ENCODE assay signal across 9 cellular contexts in genomic region chr1:75791022-75791421, GRCh38. TPM values are rescaled to one million over a fixed set of nuclear protein-coding genes. Genes with fewer than 3 reads are reported as not detected.
DNase-seq lines count a peak whose midpoint lies in the region; ATAC-seq and TF ChIP-seq lines count a peak whose summit lies in the region.
"Had no signal": no experiment of that assay in that cellular context is flagged by ENCODE, and none has a peak within 500 bp of the region (broad histone marks: within the 10 kb centered on the region; RNA-seq: fewer than 3 reads in every experiment).

No MANE protein-coding gene starts in this region.

- H3K4me1 ChIP-seq in HUES6 (ENCODE audit: control insufficient read depth, insufficient read depth, low read length) (0 out of 2 replicates have a peak, but pooled peaks cover 3% of the 10 kb centered on the region), adrenal gland (replicated peaks in 1 of 2) (peaks cover 35 to 48% of the 10 kb centered on the region in 2 donors), lower lobe of right lung (peaks cover 42% of the 10 kb centered on the region)

- H3K27ac ChIP-seq in HUES6 (ENCODE audit: low read depth, low read length), result peak overlapping the region; percentile 51
- peak overlapping the region in 3 of 5 donors; percentile 24 to 59 (median 32) for H3K27ac ChIP-seq in adrenal gland
- H3K27ac ChIP-seq in lower lobe of right lung, result peak overlapping the region; percentile 38
- no peak overlapping the region for H3K27ac ChIP-seq in substantia nigra (ENCODE audit: low read depth, low read length, poor library complexity, severe bottlenecking)

- H3K36me3 Mint-ChIP-seq in CD14-positive monocyte, result peaks cover 64 to 76% of the 10 kb centered on the region in 2 donors

- no peak overlapping the region for H3K4me3 Mint-ChIP-seq in CD14-positive monocyte

- H3K9me3 ChIP-seq in HUES6 (ENCODE audit: control insufficient read depth, insufficient read depth, low read depth, low read length) (no peaks in the 10 kb centered on the region), adrenal gland (replicated peaks in 1 of 3) (no peaks in the 10 kb centered on the region), lower lobe of right lung (no peaks in the 10 kb centered on the region)

- no peaks in the 10 kb centered on the region for H3K27me3 ChIP-seq in HUES6 (ENCODE audit: control insufficient read depth, insufficient read depth, low read length)
- no peaks in the 10 kb centered on the region for H3K27me3 ChIP-seq in adrenal gland
- no peaks in the 10 kb centered on the region for H3K27me3 ChIP-seq in lower lobe of right lung (ENCODE audit: low read depth)

- ATAC-seq in lower lobe of right lung, result peak in 1 of 2 donors; percentile 71
- no peak for ATAC-seq in HG02981 (IDR thresholded peaks at IDR 0.05; ENCODE audit: unreplicated experiment)
- ATAC-seq in GM21528 (IDR thresholded peaks at IDR 0.05; ENCODE audit: low FRiP score, unreplicated experiment), result no peak

- TF ChIP-seq CTCF in CD14-positive monocyte (IDR thresholded peaks at IDR 0.05) (no peak), adrenal gland (IDR thresholded peaks at IDR 0.05) (no peak), lower lobe of right lung (IDR thresholded peaks at IDR 0.05) (no peak)

- intact Hi-C loops in CD14-positive monocyte (cut with micrococcal nuclease) (no loop called here), adrenal gland (cut with DNase I) (no loop called here), lower lobe of right lung (cut with DNase I) (no loop called here)

- WGBS in adrenal gland, 4 donors, result 32 to 46% (median 39%) methylated on average over 1 of the region's 1 CpG

- peak overlapping the region in 4 of 7 donors; percentile 19 to 65 (median 43) for H3K27ac Mint-ChIP-seq in CD14-positive monocyte

- H3K4me1 Mint-ChIP-seq in CD14-positive monocyte, result peaks cover 44% of the 10 kb centered on the region

- no peaks in the 10 kb centered on the region for H3K27me3 Mint-ChIP-seq in CD14-positive monocyte (ENCODE audit: low read depth in 3 of 3)

- H3K9ac ChIP-seq in HUES6 (ENCODE audit: low read length), result no peak overlapping the region

- no peak overlapping the region for H3K4me3 ChIP-seq in HUES6 (ENCODE audit: low read depth, low read length)
- H3K4me3 ChIP-seq in adrenal gland, result peak overlapping the region in 1 of 4 donors; percentile 7
- H3K4me3 ChIP-seq in lower lobe of right lung, result no peak overlapping the region

- peaks cover 0 to 2% (median 0%) of the 10 kb centered on the region in 7 donors for H3K9me3 Mint-ChIP-seq in CD14-positive monocyte

- DNase-seq in CD14-positive monocyte (ENCODE audit: low spot score) (no peak), adrenal gland (no peak), lower lobe of right lung (no peak), NCI-H2171 (lab: John Stamatoyannopoulos, UW) (no peak), substantia nigra (lab: John Stamatoyannopoulos, UW) (no peak)
- DNase-seq: head of caudate nucleus had no signal

- peaks cover 93% of the 10 kb centered on the region for H3K36me3 ChIP-seq in HUES6 (ENCODE audit: control insufficient read depth, insufficient read depth, low read length)
- H3K36me3 ChIP-seq in adrenal gland (replicated peaks in 1 of 2), result peaks cover 0 to 62% of the 10 kb centered on the region in 2 donors
- peaks cover 67% of the 10 kb centered on the region for H3K36me3 ChIP-seq in lower lobe of right lung

- no peak for TF ChIP-seq POLR2A in adrenal gland (IDR thresholded peaks at IDR 0.05)

RNA-seq across cellular contexts. Expression of gene RABGGTB, which starts 5.0 kb away (rescaled TPM):
- polyA plus RNA-seq in CD14-positive monocyte (1 to 10 TPM; 6.5 to 8.1 TPM), adrenal gland (100 to 1,000 TPM in 1 of 3 donors, 10 to 100 TPM in 2; 46.2 to 170 (median 91.9) TPM)
- total RNA-seq in adrenal gland (100 to 1,000 TPM in 1 of 8 donors, 10 to 100 TPM in 7; 37.6 to 108 (median 77.4) TPM), lower lobe of right lung (82.5 TPM)

RNA-seq across cellular contexts. Expression of gene MSH4, which starts 5.7 kb away (rescaled TPM):
- polyA plus RNA-seq in CD14-positive monocyte (not detected), adrenal gland (under 1 TPM; 0.07 to 0.32 (median 0.27) TPM)
- total RNA-seq in adrenal gland (under 1 TPM in 6 of 8 donors, not detected in 2; 0.14 to 0.32 (median 0.17) TPM), lower lobe of right lung (0.65 TPM)
